ENCODE assay signal across 1 cellular context in the genomic region with DNA sequence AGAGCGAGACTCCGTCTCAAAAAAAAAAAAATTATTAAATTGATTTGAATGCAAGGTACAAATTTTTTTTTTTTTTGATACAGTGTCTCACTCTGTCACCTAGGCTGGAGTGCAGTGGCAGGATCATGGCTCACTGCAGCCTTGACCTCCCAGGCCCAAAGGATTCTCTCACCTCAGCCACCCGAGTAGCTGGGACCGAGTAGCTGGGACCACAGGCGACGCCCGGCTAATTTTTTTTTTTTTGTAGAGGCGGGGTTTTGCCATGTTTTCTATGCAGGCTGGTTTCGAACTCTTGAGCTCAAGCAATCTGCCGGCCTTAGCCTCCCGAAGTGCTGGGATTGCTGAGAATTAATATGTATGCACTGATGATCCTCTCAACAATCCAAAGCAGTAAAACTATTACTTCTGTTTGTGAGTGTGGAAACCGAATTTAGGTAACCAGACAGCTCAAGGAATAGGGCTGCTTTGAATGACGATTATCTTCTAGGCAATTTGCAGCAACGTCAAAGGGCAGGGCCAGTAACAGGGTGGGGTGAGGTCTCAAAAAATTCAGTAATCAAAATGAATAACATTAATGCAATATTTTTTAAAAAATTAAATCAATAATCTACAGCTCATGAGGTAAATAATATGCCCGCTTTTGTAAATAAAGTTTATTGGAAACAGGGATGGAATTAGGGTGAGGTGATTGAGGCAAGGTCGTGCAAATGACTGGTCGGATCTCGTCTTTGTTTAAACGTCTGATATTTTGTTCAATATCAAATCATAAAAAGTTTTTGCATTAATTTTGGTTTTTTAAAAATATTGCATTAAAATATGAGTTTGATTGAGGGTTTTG.
TF ChIP-seq lines count a peak whose summit lies in the region.

No MANE protein-coding gene starts in this region.

TF ChIP-seq in K562, 482 proteins besides CTCF, POLR2A, EP300 and RAD21 (continued from another document):
- TF ChIP-seq, protein P1, sequence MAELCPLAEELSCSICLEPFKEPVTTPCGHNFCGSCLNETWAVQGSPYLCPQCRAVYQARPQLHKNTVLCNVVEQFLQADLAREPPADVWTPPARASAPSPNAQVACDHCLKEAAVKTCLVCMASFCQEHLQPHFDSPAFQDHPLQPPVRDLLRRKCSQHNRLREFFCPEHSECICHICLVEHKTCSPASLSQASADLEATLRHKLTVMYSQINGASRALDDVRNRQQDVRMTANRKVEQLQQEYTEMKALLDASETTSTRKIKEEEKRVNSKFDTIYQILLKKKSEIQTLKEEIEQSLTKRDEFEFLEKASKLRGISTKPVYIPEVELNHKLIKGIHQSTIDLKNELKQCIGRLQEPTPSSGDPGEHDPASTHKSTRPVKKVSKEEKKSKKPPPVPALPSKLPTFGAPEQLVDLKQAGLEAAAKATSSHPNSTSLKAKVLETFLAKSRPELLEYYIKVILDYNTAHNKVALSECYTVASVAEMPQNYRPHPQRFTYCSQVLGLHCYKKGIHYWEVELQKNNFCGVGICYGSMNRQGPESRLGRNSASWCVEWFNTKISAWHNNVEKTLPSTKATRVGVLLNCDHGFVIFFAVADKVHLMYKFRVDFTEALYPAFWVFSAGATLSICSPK (IDR thresholded peaks at IDR 0.05; ENCODE audit: borderline replicate concordance): no peak
- TF ChIP-seq DNMT1 (IDR thresholded peaks at IDR 0.05) (no peak), ZNF408 (CRISPR knock-in tag; IDR thresholded peaks at IDR 0.05; ENCODE audit: low read depth) (no peak), NFXL1 (CRISPR knock-in tag; IDR thresholded peaks at IDR 0.05) (no peak)
TF ChIP-seq in K562: peak in this region for 13.
